39 cellular contexts compared by ENCODE assay signal in genomic region chr18:22155584-22155983, GRCh38. TPM values are rescaled to one million over a fixed set of nuclear protein-coding genes. Genes with fewer than 3 reads are reported as not detected.
"Had no signal": no experiment of that assay in that cellular context is flagged by ENCODE, and none has a peak within 500 bp of the region (broad histone marks: within the 10 kb centered on the region; RNA-seq: fewer than 3 reads in every experiment).

No MANE protein-coding gene starts in this region.

- H3K27ac ChIP-seq: adrenal gland, ascending aorta, body of pancreas, brain microvascular endothelial cell, breast epithelium, cardiac muscle cell had no signal

- H3K4me3 Mint-ChIP-seq: activated naive CD4-positive, alpha-beta T cell treated with anti-CD3 and anti-CD28 coated beads for 36 hours; activated naive CD4-positive, alpha-beta T cell treated with anti-CD3 and anti-CD28 coated beads, Interleukin-2, amount 10 ng/mL, durations not matched to agents 7 days and 5 days; activated naive CD4-positive, alpha-beta T cell treated with anti-CD3 and anti-CD28 coated beads, Interleukin-2, amount 50 U/mL, for 24 hours; activated naive CD8-positive, alpha-beta T cell; activated naive CD8-positive, alpha-beta T cell treated with anti-CD3 and anti-CD28 coated beads for 36 hours; activated naive CD8-positive, alpha-beta T cell treated with anti-CD3 and anti-CD28 coated beads, Interleukin-2, amount 10 ng/mL, durations not matched to agents 7 days and 5 days; activated naive CD8-positive, alpha-beta T cell treated with anti-CD3 and anti-CD28 coated beads, Interleukin-2, amount 50 U/mL, for 24 hours; activated T-cell treated with anti-CD3 and anti-CD28 coated beads, Interleukin-2, amount 50 U/mL, for 24 hours; activated T-cell treated with anti-CD3 and anti-CD28 coated beads, Interleukin-2, amount 50 U/mL, for 4 hours; activated T-cell treated with anti-CD3 and anti-CD28 coated beads, Interleukin-2, amount 50 U/mL, for 72 hours; activated T-helper 1 cell treated with anti-CD3 and anti-CD28 coated beads, Interleukin-12 subunit alpha, Interleukin-12 subunit beta, Interleukin-2, Interleukin-4 antibody, amounts not matched to agents 30 ng/mL and 10 ng/mL and 1 ng/mL, durations not matched to agents 14 hours and 24 hours and 36 hours; activated T-helper 17 cell treated with anti-CD3 and anti-CD28 coated beads, Interleukin-2, amount 50 U/mL, for 72 hours; brain; central memory CD8-positive, alpha-beta T cell had no signal

- DNase-seq: activated effector memory CD4-positive, alpha-beta T cell treated with anti-CD3 and anti-CD28 coated beads, Interleukin-2, amount 50 U/mL, for 16 hours; activated effector memory CD4-positive, alpha-beta T cell treated with Interleukin-2 at 50 U/mL for 16 hours; activated gamma-delta T cell; activated gamma-delta T cell treated with Interleukin-2 at 50 U/mL for 16 hours; activated naive CD4-positive, alpha-beta T cell; activated naive CD4-positive, alpha-beta T cell treated with anti-CD3 and anti-CD28 coated beads for 36 hours; activated naive CD4-positive, alpha-beta T cell treated with anti-CD3 and anti-CD28 coated beads, Interleukin-2, amount 10 ng/mL, durations not matched to agents 7 days and 5 days; activated naive CD4-positive, alpha-beta T cell treated with anti-CD3 and anti-CD28 coated beads, Interleukin-2, amount 50 U/mL, for 16 hours; activated naive CD4-positive, alpha-beta T cell treated with Interleukin-2 at 50 U/mL for 16 hours; activated naive CD8-positive, alpha-beta T cell treated with anti-CD3 and anti-CD28 coated beads for 36 hours; activated naive CD8-positive, alpha-beta T cell treated with anti-CD3 and anti-CD28 coated beads, Interleukin-2, amount 10 ng/mL, durations not matched to agents 7 days and 5 days; activated naive CD8-positive, alpha-beta T cell treated with anti-CD3 and anti-CD28 coated beads, Interleukin-2, amount 50 U/mL, for 24 hours; activated T-cell treated with anti-CD3 and anti-CD28 coated beads, Interleukin-2, amount 50 U/mL, for 24 hours; activated T-cell treated with anti-CD3 and anti-CD28 coated beads, Interleukin-2, amount 50 U/mL, for 4 hours; activated T-cell treated with anti-CD3 and anti-CD28 coated beads, Interleukin-2, amount 50 U/mL, for 48 hours; activated T-cell treated with anti-CD3 and anti-CD28 coated beads, Interleukin-2, amount 50 U/mL, for 72 hours; adrenal gland; amniotic stem cell; amygdala; anterior cingulate cortex; aorta; brain microvascular endothelial cell; caudate nucleus; central memory CD4-positive, alpha-beta T cell; cerebellar nuclear complex had no signal

- H3K9me3 Mint-ChIP-seq: activated naive CD4-positive, alpha-beta T cell treated with anti-CD3 and anti-CD28 coated beads for 36 hours; activated naive CD4-positive, alpha-beta T cell treated with anti-CD3 and anti-CD28 coated beads, Interleukin-2, amount 10 ng/mL, durations not matched to agents 7 days and 5 days; activated naive CD8-positive, alpha-beta T cell treated with anti-CD3 and anti-CD28 coated beads for 36 hours; activated naive CD8-positive, alpha-beta T cell treated with anti-CD3 and anti-CD28 coated beads, Interleukin-2, amount 10 ng/mL, durations not matched to agents 7 days and 5 days; activated naive CD8-positive, alpha-beta T cell treated with anti-CD3 and anti-CD28 coated beads, Interleukin-2, amount 50 U/mL, for 24 hours; activated T-cell treated with anti-CD3 and anti-CD28 coated beads, Interleukin-2, amount 50 U/mL, for 24 hours; activated T-cell treated with anti-CD3 and anti-CD28 coated beads, Interleukin-2, amount 50 U/mL, for 4 hours; activated T-cell treated with anti-CD3 and anti-CD28 coated beads, Interleukin-2, amount 50 U/mL, for 72 hours; activated T-helper 1 cell treated with anti-CD3 and anti-CD28 coated beads, Interleukin-12 subunit alpha, Interleukin-12 subunit beta, Interleukin-2, Interleukin-4 antibody, amounts not matched to agents 30 ng/mL and 10 ng/mL and 1 ng/mL, durations not matched to agents 14 hours and 24 hours and 36 hours; activated T-helper 17 cell treated with anti-CD3 and anti-CD28 coated beads, Interleukin-2, amount 50 U/mL, for 72 hours; activated T-helper 2 cell treated with anti-CD3 and anti-CD28 coated beads, Interferon-gamma antibody, Interleukin-2, Interleukin-4, amounts not matched to agents 10 μg/mL and 5 μg/mL and 100 μg/mL, durations not matched to agents 14 hours and 24 hours and 36 hours; central memory CD8-positive, alpha-beta T cell had no signal

- ATAC-seq: activated naive CD4-positive, alpha-beta T cell treated with anti-CD3 and anti-CD28 coated beads, Interleukin-2, amount 50 U/mL, for 72 hours; activated naive CD8-positive, alpha-beta T cell treated with anti-CD3 and anti-CD28 coated beads, Interleukin-2, amount 50 U/mL, for 24 hours; activated T-cell treated with anti-CD3 and anti-CD28 coated beads, Interleukin-2, amount 50 U/mL, for 4 hours; activated T-cell treated with anti-CD3 and anti-CD28 coated beads, Interleukin-2, amount 50 U/mL, for 72 hours; activated T-helper 17 cell treated with anti-CD3 and anti-CD28 coated beads, Interleukin-2, amount 50 U/mL, for 72 hours; body of pancreas had no signal

- H3K27ac Mint-ChIP-seq: activated naive CD4-positive, alpha-beta T cell treated with anti-CD3 and anti-CD28 coated beads for 36 hours; activated naive CD4-positive, alpha-beta T cell treated with anti-CD3 and anti-CD28 coated beads, Interleukin-2, amount 10 ng/mL, durations not matched to agents 7 days and 5 days; activated naive CD4-positive, alpha-beta T cell treated with anti-CD3 and anti-CD28 coated beads, Interleukin-2, amount 50 U/mL, for 24 hours; activated naive CD4-positive, alpha-beta T cell treated with anti-CD3 and anti-CD28 coated beads, Interleukin-2, amount 50 U/mL, for 72 hours; activated naive CD8-positive, alpha-beta T cell; activated naive CD8-positive, alpha-beta T cell treated with anti-CD3 and anti-CD28 coated beads for 36 hours; activated naive CD8-positive, alpha-beta T cell treated with anti-CD3 and anti-CD28 coated beads, Interleukin-2, amount 10 ng/mL, durations not matched to agents 7 days and 5 days; activated naive CD8-positive, alpha-beta T cell treated with anti-CD3 and anti-CD28 coated beads, Interleukin-2, amount 50 U/mL, for 24 hours; activated T-cell treated with anti-CD3 and anti-CD28 coated beads, Interleukin-2, amount 50 U/mL, for 24 hours; activated T-cell treated with anti-CD3 and anti-CD28 coated beads, Interleukin-2, amount 50 U/mL, for 72 hours; activated T-helper 1 cell treated with anti-CD3 and anti-CD28 coated beads, Interleukin-12 subunit alpha, Interleukin-12 subunit beta, Interleukin-2, Interleukin-4 antibody, amounts not matched to agents 30 ng/mL and 10 ng/mL and 1 ng/mL, durations not matched to agents 14 hours and 24 hours and 36 hours; activated T-helper 17 cell treated with anti-CD3 and anti-CD28 coated beads, Interleukin-2, amount 50 U/mL, for 72 hours; activated T-helper 2 cell treated with anti-CD3 and anti-CD28 coated beads, Interferon-gamma antibody, Interleukin-2, Interleukin-4, amounts not matched to agents 10 μg/mL and 5 μg/mL and 100 μg/mL, durations not matched to agents 14 hours and 24 hours and 36 hours; brain had no signal

- H3K4me1 Mint-ChIP-seq: activated naive CD4-positive, alpha-beta T cell treated with anti-CD3 and anti-CD28 coated beads, Interleukin-2, amount 10 ng/mL, durations not matched to agents 7 days and 5 days; activated naive CD4-positive, alpha-beta T cell treated with anti-CD3 and anti-CD28 coated beads, Interleukin-2, amount 50 U/mL, for 24 hours; activated naive CD8-positive, alpha-beta T cell treated with anti-CD3 and anti-CD28 coated beads for 36 hours; activated naive CD8-positive, alpha-beta T cell treated with anti-CD3 and anti-CD28 coated beads, Interleukin-2, amount 10 ng/mL, durations not matched to agents 7 days and 5 days; activated naive CD8-positive, alpha-beta T cell treated with anti-CD3 and anti-CD28 coated beads, Interleukin-2, amount 50 U/mL, for 24 hours; activated T-helper 17 cell treated with anti-CD3 and anti-CD28 coated beads, Interleukin-2, amount 50 U/mL, for 72 hours; brain; central memory CD8-positive, alpha-beta T cell had no signal

- H3K27me3 ChIP-seq: adrenal gland, ascending aorta, body of pancreas, breast epithelium, cardiac muscle cell had no signal

- H3K36me3 Mint-ChIP-seq: activated naive CD4-positive, alpha-beta T cell treated with anti-CD3 and anti-CD28 coated beads, Interleukin-2, amount 10 ng/mL, durations not matched to agents 7 days and 5 days; activated naive CD4-positive, alpha-beta T cell treated with anti-CD3 and anti-CD28 coated beads, Interleukin-2, amount 50 U/mL, for 24 hours; activated naive CD4-positive, alpha-beta T cell treated with anti-CD3 and anti-CD28 coated beads, Interleukin-2, amount 50 U/mL, for 72 hours; activated naive CD8-positive, alpha-beta T cell; activated naive CD8-positive, alpha-beta T cell treated with anti-CD3 and anti-CD28 coated beads for 36 hours; activated naive CD8-positive, alpha-beta T cell treated with anti-CD3 and anti-CD28 coated beads, Interleukin-2, amount 10 ng/mL, durations not matched to agents 7 days and 5 days; brain had no signal

- H3K4me3 ChIP-seq: adrenal gland, ascending aorta, body of pancreas, breast epithelium, cardiac muscle cell had no signal

- H3K4me1 ChIP-seq: adrenal gland, ascending aorta, breast epithelium had no signal

- H3K36me3 ChIP-seq: adrenal gland, ascending aorta, brain microvascular endothelial cell, breast epithelium, cardiac muscle cell had no signal

- H3K9me3 ChIP-seq: adrenal gland, ascending aorta, body of pancreas, breast epithelium had no signal

- FAIRE-seq: astrocyte, bronchial epithelial cell had no signal

RNA-seq across cellular contexts. Expression of gene GATA6, which starts 13.8 kb away (rescaled TPM):
- total RNA-seq: activated naive CD4-positive, alpha-beta T cell treated with anti-CD3 and anti-CD28 coated beads for 36 hours; activated naive CD4-positive, alpha-beta T cell treated with anti-CD3 and anti-CD28 coated beads, Interleukin-2, amount 50 U/mL, for 72 hours; activated naive CD8-positive, alpha-beta T cell treated with anti-CD3 and anti-CD28 coated beads for 36 hours; activated T-helper 1 cell treated with anti-CD3 and anti-CD28 coated beads, Interleukin-12 subunit alpha, Interleukin-12 subunit beta, Interleukin-2, Interleukin-4 antibody, amounts not matched to agents 30 ng/mL and 10 ng/mL and 1 ng/mL, durations not matched to agents 14 hours and 24 hours and 36 hours; activated T-helper 17 cell treated with anti-CD3 and anti-CD28 coated beads, Interleukin-2, amount 50 U/mL, for 72 hours; activated T-helper 2 cell treated with anti-CD3 and anti-CD28 coated beads, Interferon-gamma antibody, Interleukin-2, Interleukin-4, amounts not matched to agents 10 μg/mL and 5 μg/mL and 100 μg/mL, durations not matched to agents 14 hours and 24 hours and 36 hours had no signal
